In the genomic region with DNA sequence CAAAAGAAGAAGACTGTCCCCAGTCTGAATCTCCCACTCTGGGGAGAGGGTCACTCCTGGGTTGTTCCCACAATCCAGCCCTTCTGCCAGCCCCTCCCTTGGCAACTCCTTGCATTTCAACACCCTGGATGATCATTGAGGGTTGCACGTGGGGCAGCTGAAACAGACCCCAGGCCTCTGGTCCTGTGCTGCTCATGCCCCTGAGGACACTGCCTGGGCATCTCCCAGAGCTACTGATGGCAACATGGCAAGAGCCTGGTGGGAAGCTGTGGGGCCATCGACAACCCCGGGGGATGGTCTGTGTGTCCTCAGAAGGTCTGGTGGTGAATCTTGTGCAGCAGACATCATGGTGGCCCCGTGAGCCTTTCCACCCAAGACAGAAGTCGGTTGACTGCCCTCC, we compare ENCODE assay signal across 10 cellular contexts. TPM values are rescaled to one million over a fixed set of nuclear protein-coding genes. Genes with fewer than 3 reads are reported as not detected.
"Had no signal": no experiment of that assay in that cellular context is flagged by ENCODE, and none has a peak within 500 bp of the region (broad histone marks: within the 10 kb centered on the region; RNA-seq: fewer than 3 reads in every experiment).

No MANE protein-coding gene starts in this region.

- H3K4me3 ChIP-seq: GM23248, HAP-1 had no signal

- H3K9me3 ChIP-seq: HAP-1 had no signal

- H3K36me3 ChIP-seq: HAP-1 had no signal

- DNase-seq: GM23248, GOT3, H7, HFFc6, KBM-7 had no signal

- H2AFZ ChIP-seq: GM23248 had no signal

- H3K4me1 ChIP-seq: HAP-1 had no signal

- H3K27ac ChIP-seq: GM23248, HL-60 had no signal

- ATAC-seq: HCT116, HepG2 had no signal

RNA-seq across cellular contexts. Expression of a gene that starts 4.9 kb away (rescaled TPM):
- total RNA-seq: GM23248, HepG2, HFFc6 had no signal
- polyA plus RNA-seq: GM23248, HepG2, IgD-negative memory B cell had no signal
